Comparison of ENCODE assay signal across 12 cellular contexts in genomic region chr19:5801796-5802616, GRCh38. TPM values are rescaled to one million over a fixed set of nuclear protein-coding genes. Genes with fewer than 3 reads are reported as not detected.
DNase-seq lines count a peak whose midpoint lies in the region; ATAC-seq and TF ChIP-seq lines count a peak whose summit lies in the region.
"Had no signal": no experiment of that assay in that cellular context is flagged by ENCODE, and none has a peak within 500 bp of the region (broad histone marks: within the 10 kb centered on the region; RNA-seq: fewer than 3 reads in every experiment).

No MANE protein-coding gene starts in this region.

- no peak for ATAC-seq in activated CD4-positive, alpha-beta T cell treated with anti-CD3 and anti-CD28 coated beads for 36 hours
- ATAC-seq in effector memory CD8-positive, alpha-beta T cell (replicated peaks), result no peak
- no peak for ATAC-seq in GM21529 (IDR thresholded peaks at IDR 0.05; ENCODE audit: unreplicated experiment)

- H3K36me3 ChIP-seq in sigmoid colon, result no peaks in the 10 kb centered on the region

- H3K4me3 Mint-ChIP-seq in activated CD4-positive, alpha-beta T cell treated with anti-CD3 and anti-CD28 coated beads for 36 hours, result no peak overlapping the region
- H3K4me3 Mint-ChIP-seq in activated CD4-positive, alpha-beta T cell treated with anti-CD3 and anti-CD28 coated beads, Interleukin-2, amount 10 ng/mL, durations not matched to agents 7 days and 5 days, result no peak overlapping the region
- peak overlapping the region; percentile 14 to 27 for H3K4me3 Mint-ChIP-seq in effector memory CD8-positive, alpha-beta T cell

- peak; percentile 39 for DNase-seq in activated CD4-positive, alpha-beta T cell treated with anti-CD3 and anti-CD28 coated beads for 36 hours
- DNase-seq in activated CD4-positive, alpha-beta T cell treated with anti-CD3 and anti-CD28 coated beads, Interleukin-2, amount 10 ng/mL, durations not matched to agents 7 days and 5 days, result no peak
- DNase-seq in NCI-H2171 (lab: John Stamatoyannopoulos, UW), result peak; percentile 65
- no peak for DNase-seq in effector memory CD8-positive, alpha-beta T cell
- DNase-seq in sigmoid colon, result peak; percentile 65
- no peak for DNase-seq in NCI-H2081 (lab: John Stamatoyannopoulos, UW)
- DNase-seq in GM19238 (ENCODE audit: insufficient read length, low spot score), result no peak
- DNase-seq: kidney glomerular epithelial cell, RPMI8226 had no signal

- no peaks in the 10 kb centered on the region for H3K36me3 Mint-ChIP-seq in activated CD4-positive, alpha-beta T cell treated with anti-CD3 and anti-CD28 coated beads for 36 hours (ENCODE audit: low read depth)
- H3K36me3 Mint-ChIP-seq in activated CD4-positive, alpha-beta T cell treated with anti-CD3 and anti-CD28 coated beads, Interleukin-2, amount 10 ng/mL, durations not matched to agents 7 days and 5 days (ENCODE audit: low read depth), result no peaks in the 10 kb centered on the region
- peaks cover 4% of the 10 kb centered on the region for H3K36me3 Mint-ChIP-seq in effector memory CD8-positive, alpha-beta T cell (ENCODE audit: insufficient read depth)

- H3K27me3 Mint-ChIP-seq in activated CD4-positive, alpha-beta T cell treated with anti-CD3 and anti-CD28 coated beads for 36 hours, result peaks cover 20% of the 10 kb centered on the region
- peaks cover 42% of the 10 kb centered on the region for H3K27me3 Mint-ChIP-seq in activated CD4-positive, alpha-beta T cell treated with anti-CD3 and anti-CD28 coated beads, Interleukin-2, amount 10 ng/mL, durations not matched to agents 7 days and 5 days
- H3K27me3 Mint-ChIP-seq in effector memory CD8-positive, alpha-beta T cell, result peaks cover 36 to 68% of the 10 kb centered on the region in 2 donors

- H3K27me3 ChIP-seq in sigmoid colon, result peaks cover 0 to 29% (median 18%) of the 10 kb centered on the region in 3 donors

- no peaks in the 10 kb centered on the region for H3K9me3 Mint-ChIP-seq in activated CD4-positive, alpha-beta T cell treated with anti-CD3 and anti-CD28 coated beads for 36 hours (ENCODE audit: low read depth)
- no peaks in the 10 kb centered on the region for H3K9me3 Mint-ChIP-seq in activated CD4-positive, alpha-beta T cell treated with anti-CD3 and anti-CD28 coated beads, Interleukin-2, amount 10 ng/mL, durations not matched to agents 7 days and 5 days
- H3K9me3 Mint-ChIP-seq in effector memory CD8-positive, alpha-beta T cell, result no peaks in the 10 kb centered on the region

- H3K4me3 ChIP-seq in sigmoid colon, result no peak overlapping the region

- WGBS in sigmoid colon, 2 donors, result 18 to 35% methylated on average over 33 of the region's 33 CpGs

- peaks cover 21% of the 10 kb centered on the region for H3K4me1 Mint-ChIP-seq in activated CD4-positive, alpha-beta T cell treated with anti-CD3 and anti-CD28 coated beads for 36 hours
- peaks cover 28% of the 10 kb centered on the region for H3K4me1 Mint-ChIP-seq in activated CD4-positive, alpha-beta T cell treated with anti-CD3 and anti-CD28 coated beads, Interleukin-2, amount 10 ng/mL, durations not matched to agents 7 days and 5 days
- H3K4me1 Mint-ChIP-seq in effector memory CD8-positive, alpha-beta T cell (ENCODE audit: low read depth in 2 of 2), result peaks cover 13 to 14% of the 10 kb centered on the region in 2 donors

- CTCF ChIA-PET in activated CD4-positive, alpha-beta T cell treated with anti-CD3 and anti-CD28 coated beads for 36 hours (lab: Charles Lee), result interaction anchor here (0.6 to 0.7 kb wide), 4 partner anchors 13 to 89 kb away, joined by 3 read pairs; no protein-coding TSS in a partner anchor
- CTCF ChIA-PET in activated CD4-positive, alpha-beta T cell treated with anti-CD3 and anti-CD28 coated beads, Interleukin-2, amount 10 ng/mL, durations not matched to agents 7 days and 5 days (lab: Charles Lee), result interaction anchor here (1.1 to 2.8 kb wide), 2 partner anchors 9 to 112 kb away, joined by 3 to 74 read pairs; partner anchors contain the start of gene DUS3L

- TF ChIP-seq EP300 in sigmoid colon (IDR thresholded peaks at IDR 0.05), result no peak

- no peaks in the 10 kb centered on the region for H3K9me3 ChIP-seq in sigmoid colon

- H3K27ac ChIP-seq in sigmoid colon, result no peak overlapping the region

- POLR2A ChIA-PET in activated CD4-positive, alpha-beta T cell treated with anti-CD3 and anti-CD28 coated beads for 36 hours (lab: Charles Lee), result no interaction called here
- POLR2A ChIA-PET in activated CD4-positive, alpha-beta T cell treated with anti-CD3 and anti-CD28 coated beads, Interleukin-2, amount 10 ng/mL, durations not matched to agents 7 days and 5 days (lab: Charles Lee), result no interaction called here

- no peak for TF ChIP-seq CTCF in sigmoid colon (IDR thresholded peaks at IDR 0.05)

- no peak for TF ChIP-seq POLR2A in sigmoid colon (IDR thresholded peaks at IDR 0.05)

- intact Hi-C loops in activated CD4-positive, alpha-beta T cell treated with anti-CD3 and anti-CD28 coated beads for 36 hours (cut with DNase I, micrococcal nuclease), result loop anchor here in 1 of 2 experiments (5.0 kb wide), 1 partner anchor 160 kb away; no protein-coding TSS in a partner anchor
- intact Hi-C loops in sigmoid colon (cut with DNase I), result loop anchor here (5.0 to 10.0 kb wide), 2 partner anchors 165 to 323 kb away; no protein-coding TSS in a partner anchor

- no peak overlapping the region for H3K27ac Mint-ChIP-seq in activated CD4-positive, alpha-beta T cell treated with anti-CD3 and anti-CD28 coated beads for 36 hours
- no peak overlapping the region for H3K27ac Mint-ChIP-seq in activated CD4-positive, alpha-beta T cell treated with anti-CD3 and anti-CD28 coated beads, Interleukin-2, amount 10 ng/mL, durations not matched to agents 7 days and 5 days
- peak overlapping the region in 1 of 2 donors; percentile 49 for H3K27ac Mint-ChIP-seq in effector memory CD8-positive, alpha-beta T cell

- H3K4me1 ChIP-seq in sigmoid colon, result peaks cover 0 to 30% (median 25%) of the 10 kb centered on the region in 4 donors

RNA-seq across cellular contexts. Expression of gene NRTN, which starts 2.9 kb away (rescaled TPM):
- under 1 TPM; 0.21 to 0.32 TPM for total RNA-seq in activated CD4-positive, alpha-beta T cell treated with anti-CD3 and anti-CD28 coated beads for 36 hours
- total RNA-seq in activated CD4-positive, alpha-beta T cell treated with anti-CD3 and anti-CD28 coated beads, Interleukin-2, amount 10 ng/mL, durations not matched to agents 7 days and 5 days, result under 1 TPM in 1 of 2 experiments, not detected in 1; 0.37 TPM
- 10 to 100 TPM in 1 of 4 donors, 1 to 10 TPM in 3; 6.1 to 12.2 (median 6.6) TPM for total RNA-seq in sigmoid colon
- 1 to 10 TPM in 1 of 3 donors, not detected in 2; 1.7 TPM for polyA plus RNA-seq in sigmoid colon
- total RNA-seq: cerebellum had no signal

RNA-seq across cellular contexts. Expression of gene DUS3L, which starts 11.0 kb away (rescaled TPM):
- total RNA-seq in activated CD4-positive, alpha-beta T cell treated with anti-CD3 and anti-CD28 coated beads for 36 hours, result 10 to 100 TPM; 59.4 to 63.9 TPM
- total RNA-seq in activated CD4-positive, alpha-beta T cell treated with anti-CD3 and anti-CD28 coated beads, Interleukin-2, amount 10 ng/mL, durations not matched to agents 7 days and 5 days, result 10 to 100 TPM; 49.9 to 60.8 TPM
- total RNA-seq in sigmoid colon, result 10 to 100 TPM; 26.7 to 37.4 (median 31.7) TPM
- polyA plus RNA-seq in sigmoid colon, result 10 to 100 TPM in 2 of 3 donors, 1 to 10 TPM in 1; 8.3 to 42.0 (median 15.0) TPM

RNA-seq across cellular contexts. Expression of gene PRR22, which starts 17.5 kb away (rescaled TPM):
- 1 to 10 TPM; 5.3 to 5.4 TPM for total RNA-seq in activated CD4-positive, alpha-beta T cell treated with anti-CD3 and anti-CD28 coated beads for 36 hours
- 1 to 10 TPM; 5.4 to 6.4 TPM for total RNA-seq in activated CD4-positive, alpha-beta T cell treated with anti-CD3 and anti-CD28 coated beads, Interleukin-2, amount 10 ng/mL, durations not matched to agents 7 days and 5 days
- 1 to 10 TPM in 1 of 4 donors, under 1 TPM in 1, not detected in 2; 0.71 to 1.1 TPM for total RNA-seq in sigmoid colon
- polyA plus RNA-seq in sigmoid colon, result 1 to 10 TPM in 1 of 3 donors, under 1 TPM in 1, not detected in 1; 0.60 to 9.2 TPM

RNA-seq across cellular contexts. Expression of gene FUT6, which starts 37.5 kb away (rescaled TPM):
- not detected for total RNA-seq in activated CD4-positive, alpha-beta T cell treated with anti-CD3 and anti-CD28 coated beads for 36 hours
- total RNA-seq in activated CD4-positive, alpha-beta T cell treated with anti-CD3 and anti-CD28 coated beads, Interleukin-2, amount 10 ng/mL, durations not matched to agents 7 days and 5 days, result not detected
- not detected for total RNA-seq in sigmoid colon
- 10 to 100 TPM; 14.8 to 61.1 (median 21.0) TPM for polyA plus RNA-seq in sigmoid colon
- total RNA-seq: cerebellum had no signal
- polyA plus RNA-seq: BJ had no signal

RNA-seq across cellular contexts. Expression of gene FUT3, which starts 49.2 kb away (rescaled TPM):
- total RNA-seq in activated CD4-positive, alpha-beta T cell treated with anti-CD3 and anti-CD28 coated beads for 36 hours, result not detected
- not detected for total RNA-seq in activated CD4-positive, alpha-beta T cell treated with anti-CD3 and anti-CD28 coated beads, Interleukin-2, amount 10 ng/mL, durations not matched to agents 7 days and 5 days
- total RNA-seq in sigmoid colon, result under 1 TPM in 1 of 4 donors, not detected in 3; 0.83 TPM
- 100 to 1,000 TPM in 1 of 3 donors, 10 to 100 TPM in 2; 24.6 to 168 (median 34.4) TPM for polyA plus RNA-seq in sigmoid colon
- polyA plus RNA-seq: BJ had no signal

Comparison
In these comparisons a context has a peak if more than half of its experiments do, and no peak if none do; other contexts are left out.
1. DNase-seq: peak in activated CD4-positive, alpha-beta T cell treated with anti-CD3 and anti-CD28 coated beads for 36 hours (single experiment), NCI-H2171 (single experiment) and sigmoid colon (single experiment); none in activated CD4-positive, alpha-beta T cell treated with anti-CD3 and anti-CD28 coated beads, Interleukin-2, amount 10 ng/mL, durations not matched to agents 7 days and 5 days (single experiment), effector memory CD8-positive, alpha-beta T cell (0 of 3), NCI-H2081 (0 of 2) and GM19238 (single experiment).
2. H3K4me3 Mint-ChIP-seq: peak in effector memory CD8-positive, alpha-beta T cell (2 of 2); none in activated CD4-positive, alpha-beta T cell treated with anti-CD3 and anti-CD28 coated beads for 36 hours (single experiment) and activated CD4-positive, alpha-beta T cell treated with anti-CD3 and anti-CD28 coated beads, Interleukin-2, amount 10 ng/mL, durations not matched to agents 7 days and 5 days (single experiment).
3. RNA of gene NRTN, which starts 2.9 kb away (total RNA-seq): 6.1 to 12.2 TPM in sigmoid colon; 0.37 TPM in activated CD4-positive, alpha-beta T cell treated with anti-CD3 and anti-CD28 coated beads, Interleukin-2, amount 10 ng/mL, durations not matched to agents 7 days and 5 days and 0.21 to 0.32 TPM in activated CD4-positive, alpha-beta T cell treated with anti-CD3 and anti-CD28 coated beads for 36 hours; every median in the first group is over 4 times any median in the second.